ENCODE assay signal across 30 cellular contexts in genomic region chr5:173554038-173554955, GRCh38.
DNase-seq lines count a peak whose midpoint lies in the region; ATAC-seq, FAIRE-seq and TF ChIP-seq lines count a peak whose summit lies in the region.
"Had no signal": no experiment of that assay in that cellular context is flagged by ENCODE, and none has a peak within 500 bp of the region (broad histone marks: within the 10 kb centered on the region; RNA-seq: fewer than 3 reads in every experiment).

No MANE protein-coding gene starts in this region.

- peaks cover 0 to 48% of the 10 kb centered on the region in 2 experiments for H3K27me3 ChIP-seq in HepG2 (ENCODE audit: control insufficient read depth in 1 of 2, insufficient read depth in 2 of 2, low read length in 2 of 2)
- H3K27me3 ChIP-seq in right lobe of liver: no peaks in the 10 kb centered on the region
- H3K27me3 ChIP-seq: adrenal gland had no signal

- TF ChIP-seq EP300 in HepG2 (IDR thresholded peaks at IDR 0.05; ENCODE audit: low read depth in 2 of 2, low read length in 2 of 2): no peak
- TF ChIP-seq EP300 in HepG2 (CRISPR knock-in tag; IDR thresholded peaks at IDR 0.05; ENCODE audit: borderline replicate concordance): no peak

- H3K4me3 ChIP-seq in HepG2 (replicated peaks in 1 of 3; ENCODE audit: insufficient read depth in 1 of 3, low read depth in 2 of 3, low read length in 3 of 3) (no peak overlapping the region), right lobe of liver (no peak overlapping the region), fibroblast of pulmonary artery (replicated peaks; ENCODE audit: low read depth, low read length) (no peak overlapping the region)
- H3K4me3 ChIP-seq: A549, adrenal gland, GM23338, SJSA1 had no signal

- intact Hi-C loops in HepG2 (cut with micrococcal nuclease; ENCODE audit: unreplicated experiment): no loop called here
- intact Hi-C loops in right lobe of liver (cut with DNase I): no loop called here

- no peak overlapping the region for H3K4me3 Mint-ChIP-seq in nephron progenitor cell
- H3K4me3 Mint-ChIP-seq: activated CD4-positive, alpha-beta T cell treated with anti-CD3 and anti-CD28 coated beads for 36 hours; dendritic cell treated with granulocyte-macrophage colony-stimulating factor and Interleukin-4, amounts not matched to agents 40 ng/mL and 50 ng/mL, for 4 days; GM23338; memory B cell; stimulated activated naive CD8-positive, alpha-beta T cell treated with anti-CD3 and anti-CD28 coated beads, Interleukin-15, Interleukin-2, amounts not matched to agents 100 ng/mL and 50 ng/mL, for 24 hours had no signal

- ATAC-seq in HepG2 (peak; percentile 30), right lobe of liver (no peak), HG02798 (IDR thresholded peaks at IDR 0.05; ENCODE audit: poor library complexity, unreplicated experiment) (no peak), GM19023 (IDR thresholded peaks at IDR 0.05; ENCODE audit: unreplicated experiment) (no peak)
- ATAC-seq: A549; activated CD4-positive, alpha-beta T cell treated with anti-CD3 and anti-CD28 coated beads for 36 hours; GM23338; Panc1 had no signal

- H3K9me3 ChIP-seq in HepG2 (ENCODE audit: low read length) (no peaks in the 10 kb centered on the region), right lobe of liver (no peaks in the 10 kb centered on the region)
- H3K9me3 ChIP-seq: adrenal gland, SJSA1 had no signal

- H3K9ac ChIP-seq in HepG2 (ENCODE audit: insufficient read depth, low read depth, low read length): no peak overlapping the region

- H3K36me3 ChIP-seq in HepG2 (replicated peaks in 1 of 2; ENCODE audit: control insufficient read depth in 1 of 2, insufficient read depth in 2 of 2, low read length in 2 of 2) (no peaks in the 10 kb centered on the region), right lobe of liver (no peaks in the 10 kb centered on the region)
- H3K36me3 ChIP-seq: adrenal gland, SJSA1 had no signal

- H3K79me2 ChIP-seq in HepG2 (ENCODE audit: insufficient read depth, low read length): no peaks in the 10 kb centered on the region

- TF ChIP-seq CTCF in HepG2 (CRISPR knock-in tag; IDR thresholded peaks at IDR 0.05) (no peak), right lobe of liver (IDR thresholded peaks at IDR 0.05) (no peak), fibroblast of pulmonary artery (IDR thresholded peaks at IDR 0.05; ENCODE audit: low read length, missing control alignments) (peak; percentile 0), nephron progenitor cell (IDR thresholded peaks at IDR 0.05) (no peak)

- no peaks in the 10 kb centered on the region for H3K36me3 Mint-ChIP-seq in nephron progenitor cell (ENCODE audit: low read depth)
- H3K36me3 Mint-ChIP-seq: memory B cell had no signal

- POLR2A ChIA-PET in HepG2 (lab: Yijun Ruan, JAX): no interaction called here

- peak overlapping the region; percentile 82 for H3K27ac Mint-ChIP-seq in nephron progenitor cell
- H3K27ac Mint-ChIP-seq: activated CD4-positive, alpha-beta T cell treated with anti-CD3 and anti-CD28 coated beads for 36 hours; dendritic cell treated with granulocyte-macrophage colony-stimulating factor and Interleukin-4, amounts not matched to agents 40 ng/mL and 50 ng/mL, for 4 days; GM23338; memory B cell; stimulated activated naive CD8-positive, alpha-beta T cell treated with anti-CD3 and anti-CD28 coated beads, Interleukin-15, Interleukin-2, amounts not matched to agents 100 ng/mL and 50 ng/mL, for 24 hours had no signal

- DNase-seq in HepG2 (ENCODE audit: low spot score) (no peak), right lobe of liver (no peak), fibroblast of pulmonary artery (ENCODE audit: low read depth) (peak; percentile 5), nephron progenitor cell (no peak), RCC 7860 (ENCODE audit: low spot score) (no peak)
- DNase-seq in stimulated activated CD8-positive, alpha-beta memory T cell treated with anti-CD3 and anti-CD28 coated beads, Interleukin-4, amount 100 ng/mL, for 48 hours: no peak
- DNase-seq: activated CD4-positive, alpha-beta T cell treated with anti-CD3 and anti-CD28 coated beads for 36 hours; activated CD8-positive, alpha-beta memory T cell treated with anti-CD3 and anti-CD28 coated beads for 24 hours; activated naive CD4-positive, alpha-beta T cell; activated T-cell treated with anti-CD3 and anti-CD28 coated beads, Interleukin-2, amount 50 U/mL, for 1 hour; adrenal gland; glutamatergic neuron; NCI-H1048; NCI-H187; NCI-H2171 treated with DMSO at 0.1 percent for 48 hours; NCI-H524 treated with DMSO at 0.1 percent for 48 hours; stimulated activated CD4-positive, alpha-beta T cell treated with anti-CD3 and anti-CD28 coated beads, Interleukin-12 subunit alpha, Interleukin-12 subunit beta, amount 100 ng/mL, for 4 hours; trophoblast cell had no signal

- no peak for FAIRE-seq in HepG2 (lab: Jason Lieb, UNC)
- FAIRE-seq in RCC 7860 (lab: Jason Lieb, UNC): no peak
- FAIRE-seq: A549, endometrium, G401.6, GM18507 had no signal

- TF ChIP-seq RAD21 in HepG2 (CRISPR knock-in tag; IDR thresholded peaks at IDR 0.05): no peak

- peaks cover 12% of the 10 kb centered on the region for H3K4me1 ChIP-seq in HepG2 (ENCODE audit: insufficient read depth, low read length)
- no peaks in the 10 kb centered on the region for H3K4me1 ChIP-seq in right lobe of liver
- H3K4me1 ChIP-seq: A549, adrenal gland had no signal

- peaks cover 29% of the 10 kb centered on the region for H3K4me1 Mint-ChIP-seq in nephron progenitor cell
- H3K4me1 Mint-ChIP-seq: activated CD4-positive, alpha-beta T cell treated with anti-CD3 and anti-CD28 coated beads for 36 hours; memory B cell had no signal

- TF ChIP-seq POLR2A in HepG2 (IDR thresholded peaks at IDR 0.05; ENCODE audit: insufficient read depth in 1 of 2, low read depth in 2 of 2, low read length in 2 of 2): no peak
- no peak for TF ChIP-seq POLR2A in right lobe of liver (IDR thresholded peaks at IDR 0.05)

- peaks cover 11% of the 10 kb centered on the region for H3K27me3 Mint-ChIP-seq in nephron progenitor cell (ENCODE audit: low read depth, poor library complexity)

- H4K20me1 ChIP-seq in HepG2 (ENCODE audit: insufficient read depth, low read length): no peaks in the 10 kb centered on the region; the same call in 1 of the 2 replicates

- in situ Hi-C loops in HepG2 (cut with HindIII; ENCODE audit: extremely low pct_ligation_motif_present, low pct_unique_long_range_greater_than_20kb): loop anchor here (25.0 kb wide), 1 partner anchor 567 kb away; the partner anchor contains the start of gene ATP6V0E1

- WGBS in HepG2 (ENCODE audit: low lambda C conversion rate): 44% methylated on average over 10 of the region's 12 CpGs
- 40% methylated on average over 11 of the region's 12 CpGs for WGBS in right lobe of liver (ENCODE audit: insufficient coverage, low coverage, low lambda C conversion rate, missing lambda C conversion rate)

- H3K27ac ChIP-seq in HepG2 (ENCODE audit: extremely low read length, insufficient read depth, low read length): no peak overlapping the region
- H3K27ac ChIP-seq in right lobe of liver: no peak overlapping the region
- H3K27ac ChIP-seq: A549, adrenal gland, SJSA1 had no signal

- H2AFZ ChIP-seq in HepG2 (ENCODE audit: low read length): no peak overlapping the region

- no TSS peak for BruUV-seq in HepG2 (replicated peaks; lab: Mats Ljungman, UMichigan)

- no peak overlapping the region for H3K4me2 ChIP-seq in HepG2 (ENCODE audit: low read depth, low read length)
- H3K4me2 ChIP-seq: A549, GM23338 had no signal

- CTCF ChIA-PET in HepG2 (lab: Yijun Ruan, JAX; ENCODE audit: low intra/inter-chr PET ratio, low total read pairs): no interaction called here

- peaks cover 3% of the 10 kb centered on the region for H3K9me3 Mint-ChIP-seq in nephron progenitor cell
- H3K9me3 Mint-ChIP-seq: dendritic cell treated with granulocyte-macrophage colony-stimulating factor and Interleukin-4, amounts not matched to agents 40 ng/mL and 50 ng/mL, for 4 days; GM23338; memory B cell had no signal

TF ChIP-seq in HepG2, 621 proteins besides CTCF, POLR2A, EP300 and RAD21:
- TF ChIP-seq THAP7 (CRISPR knock-in tag; IDR thresholded peaks at IDR 0.05) (no peak), E2F1 (CRISPR knock-in tag; IDR thresholded peaks at IDR 0.05) (no peak), MIER2 (CRISPR knock-in tag; IDR thresholded peaks at IDR 0.05) (no peak), ZNF207 (IDR thresholded peaks at IDR 0.05; ENCODE audit: borderline replicate concordance) (no peak), ZNF772 (CRISPR knock-in tag; IDR thresholded peaks at IDR 0.05) (no peak), AGO1 (IDR thresholded peaks at IDR 0.05; ENCODE audit: low read depth, low read length, poor library complexity, severe bottlenecking) (no peak), ZNF761 (CRISPR knock-in tag; conservative IDR thresholded peaks at IDR 0.05) (no peak), ZNF333 (CRISPR knock-in tag; IDR thresholded peaks at IDR 0.05; ENCODE audit: borderline replicate concordance) (no peak), ZNF274 (CRISPR knock-in tag; IDR thresholded peaks at IDR 0.05) (no peak)
TF ChIP-seq in HepG2: peak in this region for 0.
